In the genomic region with DNA sequence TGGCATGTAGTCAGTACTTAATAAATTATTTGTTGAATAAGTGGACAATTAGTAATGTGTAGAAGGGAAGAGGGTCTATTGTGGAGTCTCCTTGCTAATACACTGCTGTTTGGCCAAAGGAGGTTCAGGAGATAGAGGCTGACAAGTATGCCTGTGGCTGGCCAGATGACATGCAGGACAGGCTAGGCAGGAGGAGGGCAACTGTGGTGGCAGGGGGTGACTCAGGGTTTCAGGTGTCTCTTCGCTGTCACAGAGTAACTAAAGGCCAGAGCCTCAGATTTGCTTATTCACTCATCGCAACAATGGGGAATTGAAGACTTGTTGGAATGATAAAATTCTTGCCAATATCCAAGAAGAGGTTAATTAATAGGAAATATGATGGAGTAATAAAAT, we compare ENCODE assay signal across 1 cellular context.
TF ChIP-seq lines count a peak whose summit lies in the region.

No MANE protein-coding gene starts in this region.

TF ChIP-seq in SK-N-SH, 30 proteins besides CTCF, POLR2A, EP300 and RAD21 (continued from another document):
- TF ChIP-seq IRF3 (IDR thresholded peaks at IDR 0.05; ENCODE audit: low read depth, low read length), result no peak
